Comparison of ENCODE assay signal across 8 cellular contexts in genomic region chr11:46348566-46348981, GRCh38. TPM values are rescaled to one million over a fixed set of nuclear protein-coding genes. Genes with fewer than 3 reads are reported as not detected.
DNase-seq lines count a peak whose midpoint lies in the region; ATAC-seq and TF ChIP-seq lines count a peak whose summit lies in the region.

No MANE protein-coding gene starts in this region.

- H3K4me1 ChIP-seq in HEK293 (ENCODE audit: control insufficient read depth, insufficient read depth, low read length) (no peaks in the 10 kb centered on the region; the same call in 1 of the 2 replicates), heart left ventricle (peaks cover 5 to 75% (median 56%) of the 10 kb centered on the region in 12 donors), smooth muscle cell (ENCODE audit: low read depth) (peaks cover 9% of the 10 kb centered on the region)

- peak; percentile 40 for DNase-seq in activated CD4-positive, alpha-beta memory T cell treated with anti-CD3 and anti-CD28 coated beads, Interleukin-2, amount 10 ng/mL, durations not matched to agents 7 days and 5 days
- DNase-seq in heart left ventricle (peak in 2 of 5 donors; percentile 47 to 51), smooth muscle cell (lab: John Stamatoyannopoulos, UW; ENCODE audit: unreplicated experiment) (no peak), occipital lobe (lab: John Stamatoyannopoulos, UW) (no peak), KBM-7 (no peak)

- POLR2A ChIA-PET in HEK293 (lab: Yijun Ruan, JAX): no interaction called here
- POLR2A ChIA-PET in activated CD4-positive, alpha-beta memory T cell treated with anti-CD3 and anti-CD28 coated beads, Interleukin-2, amount 10 ng/mL, durations not matched to agents 7 days and 5 days (lab: Charles Lee): interaction anchor here (0.8 to 8.8 kb wide), 11 partner anchors 15 to 352 kb away, joined by 3 to 143 read pairs (median 5); partner anchors contain the start of genes ARHGAP1, ATG13, CHRM4 and PHF21A

- peak overlapping the region; percentile 96 for H3K4me2 ChIP-seq in smooth muscle cell

- H3K27me3 ChIP-seq in heart left ventricle (no peaks in the 10 kb centered on the region), smooth muscle cell (ENCODE audit: low read depth) (no peaks in the 10 kb centered on the region)

- H3K36me3 ChIP-seq in HEK293 (ENCODE audit: control insufficient read depth in 2 of 2, insufficient read depth in 1 of 2, low read length in 2 of 2): peaks cover 0 to 22% of the 10 kb centered on the region in 2 experiments; a peak in 1 of 3 replicates
- peaks cover 0 to 5% (median 0%) of the 10 kb centered on the region in 9 donors for H3K36me3 ChIP-seq in heart left ventricle
- H3K36me3 ChIP-seq in smooth muscle cell (ENCODE audit: low read depth): no peaks in the 10 kb centered on the region

- H3K27ac ChIP-seq in HEK293 (ENCODE audit: extremely low read depth, low read depth, low read length): 0 out of 2 replicates have a peak overlapping the region, but pooled peaks have one; percentile 64
- H3K27ac ChIP-seq in heart left ventricle: peak overlapping the region in 7 of 12 donors; percentile 44 to 86 (median 74)
- H3K27ac ChIP-seq in smooth muscle cell (ENCODE audit: low read depth): no peak overlapping the region

- peaks cover 42% of the 10 kb centered on the region for H3K36me3 Mint-ChIP-seq in activated CD4-positive, alpha-beta memory T cell treated with anti-CD3 and anti-CD28 coated beads, Interleukin-2, amount 10 ng/mL, durations not matched to agents 7 days and 5 days (ENCODE audit: low read depth)

- in situ Hi-C loops in KBM-7 (cut with MboI; ENCODE audit: low pct_unique_long_range_greater_than_20kb, low sequenced_read_pairs): no loop called here

- peaks cover 9% of the 10 kb centered on the region for H3K27me3 Mint-ChIP-seq in activated CD4-positive, alpha-beta memory T cell treated with anti-CD3 and anti-CD28 coated beads, Interleukin-2, amount 10 ng/mL, durations not matched to agents 7 days and 5 days

- H3K27ac Mint-ChIP-seq in activated CD4-positive, alpha-beta memory T cell treated with anti-CD3 and anti-CD28 coated beads, Interleukin-2, amount 10 ng/mL, durations not matched to agents 7 days and 5 days: peak overlapping the region; percentile 97

- intact Hi-C loops in heart left ventricle (cut with DNase I): loop anchor here in 1 of 10 donors (2.0 kb wide), 1 partner anchor 16 kb away; no protein-coding TSS in a partner anchor

- H4K20me1 ChIP-seq in smooth muscle cell (ENCODE audit: low read depth): peaks cover 51% of the 10 kb centered on the region

- peak overlapping the region; percentile 90 for H3K4me3 Mint-ChIP-seq in activated CD4-positive, alpha-beta memory T cell treated with anti-CD3 and anti-CD28 coated beads, Interleukin-2, amount 10 ng/mL, durations not matched to agents 7 days and 5 days

- peaks cover 55% of the 10 kb centered on the region for H3K79me2 ChIP-seq in smooth muscle cell (ENCODE audit: low read depth)

- no peaks in the 10 kb centered on the region for H3K9me3 Mint-ChIP-seq in activated CD4-positive, alpha-beta memory T cell treated with anti-CD3 and anti-CD28 coated beads, Interleukin-2, amount 10 ng/mL, durations not matched to agents 7 days and 5 days

- H3K9ac ChIP-seq in smooth muscle cell (ENCODE audit: low read depth): no peak overlapping the region

- H3K4me3 ChIP-seq in HEK293 (ENCODE audit: low read depth, low read length) (peak overlapping the region; percentile 85), heart left ventricle (peak overlapping the region in 10 of 12 donors; percentile 78 to 95 (median 84)), smooth muscle cell (peak overlapping the region; percentile 86)

- no peak for TF ChIP-seq POLR2A in heart left ventricle (IDR thresholded peaks at IDR 0.05)

- ATAC-seq in heart left ventricle: no peak
- no peak for ATAC-seq in GM18517 (IDR thresholded peaks at IDR 0.05; ENCODE audit: unreplicated experiment)
- no peak for ATAC-seq in GM21717 (IDR thresholded peaks at IDR 0.05; ENCODE audit: unreplicated experiment)

- CTCF ChIA-PET in HEK293 (lab: Yijun Ruan, JAX): interaction anchor here (0.7 to 10.0 kb wide), 9 partner anchors 8 to 142 kb away, joined by 3 to 98 read pairs (median 6); no protein-coding TSS in a partner anchor
- CTCF ChIA-PET in activated CD4-positive, alpha-beta memory T cell treated with anti-CD3 and anti-CD28 coated beads, Interleukin-2, amount 10 ng/mL, durations not matched to agents 7 days and 5 days (lab: Charles Lee): interaction anchor here (0.6 to 10.7 kb wide), 12 partner anchors 9 to 1218 kb away, joined by 3 to 210 read pairs (median 4); no protein-coding TSS in a partner anchor

- H3F3A ChIP-seq in smooth muscle cell (ENCODE audit: low read depth): no peaks in the 10 kb centered on the region

- H3K4me1 Mint-ChIP-seq in activated CD4-positive, alpha-beta memory T cell treated with anti-CD3 and anti-CD28 coated beads, Interleukin-2, amount 10 ng/mL, durations not matched to agents 7 days and 5 days: peaks cover 71% of the 10 kb centered on the region

- H2AFZ ChIP-seq in smooth muscle cell (ENCODE audit: low read depth): no peak overlapping the region

- H3K9me3 ChIP-seq in HEK293 (ENCODE audit: control insufficient read depth, insufficient read depth, low read depth, low read length) (no peaks in the 10 kb centered on the region), heart left ventricle (no peaks in the 10 kb centered on the region), smooth muscle cell (replicated peaks; ENCODE audit: low read depth) (no peaks in the 10 kb centered on the region)

- no peak for TF ChIP-seq CTCF in HEK293 (tag by site-specific recombination; IDR thresholded peaks at IDR 0.05)
- TF ChIP-seq CTCF in heart left ventricle (IDR thresholded peaks at IDR 0.05): no peak
- TF ChIP-seq CTCF in smooth muscle cell (IDR thresholded peaks at IDR 0.05; ENCODE audit: borderline replicate concordance, insufficient read depth, poor library complexity, severe bottlenecking): no peak

- WGBS in heart left ventricle, 4 donors: 33 to 54% (median 44%) methylated on average over 4 to 9 of the region's 9 CpGs
- 70% methylated on average over 9 of the region's 9 CpGs for WGBS in smooth muscle cell (ENCODE audit: low lambda C conversion rate)

TF ChIP-seq in HEK293, 187 proteins besides CTCF, POLR2A, EP300 and RAD21:
- TF ChIP-seq KLF10 (tag by site-specific recombination; IDR thresholded peaks at IDR 0.05) (no peak), ZNF341 (tag by site-specific recombination; IDR thresholded peaks at IDR 0.05; ENCODE audit: low read depth) (0 out of 2 replicates have a peak, but pooled peaks have one; percentile 44)

RNA-seq across cellular contexts. Expression of gene DGKZ, which starts 1.3 kb away (rescaled TPM):
- 100 to 1,000 TPM; 141 to 143 TPM for total RNA-seq in activated CD4-positive, alpha-beta memory T cell treated with anti-CD3 and anti-CD28 coated beads, Interleukin-2, amount 10 ng/mL, durations not matched to agents 7 days and 5 days
- 100 to 1,000 TPM in 1 of 9 donors, 10 to 100 TPM in 8; 57.9 to 114 (median 62.5) TPM for total RNA-seq in heart left ventricle
- polyA plus RNA-seq in heart left ventricle: 10 to 100 TPM; 41.7 to 59.5 TPM
- total RNA-seq in smooth muscle cell: 32.2 and 42.1 TPM in 2 replicates
- 30.7 and 52.0 TPM in 2 replicates for polyA plus RNA-seq in smooth muscle cell
- total RNA-seq in occipital lobe: 33.5 TPM

RNA-seq across cellular contexts. Expression of gene MDK, which starts 32.9 kb away (rescaled TPM):
- 1 to 10 TPM; 3.5 to 4.1 TPM for total RNA-seq in activated CD4-positive, alpha-beta memory T cell treated with anti-CD3 and anti-CD28 coated beads, Interleukin-2, amount 10 ng/mL, durations not matched to agents 7 days and 5 days
- total RNA-seq in heart left ventricle (10 to 100 TPM in 3 of 9 donors, 1 to 10 TPM in 6; 1.9 to 26.5 (median 7.9) TPM), smooth muscle cell (403 and 490 TPM in 2 replicates), occipital lobe (15.1 TPM)
- polyA plus RNA-seq in heart left ventricle (1 to 10 TPM; 2.3 to 4.8 TPM), smooth muscle cell (667 and 755 TPM in 2 replicates)

RNA-seq across cellular contexts. Expression of gene CHRM4, which starts 43.0 kb away (rescaled TPM):
- under 1 TPM; 0.30 to 0.38 TPM for total RNA-seq in activated CD4-positive, alpha-beta memory T cell treated with anti-CD3 and anti-CD28 coated beads, Interleukin-2, amount 10 ng/mL, durations not matched to agents 7 days and 5 days
- total RNA-seq in heart left ventricle (under 1 TPM in 3 of 9 donors, not detected in 6; 0.15 to 0.27 (median 0.20) TPM), smooth muscle cell (4.7 and 5.6 TPM in 2 replicates), occipital lobe (0.78 TPM)
- polyA plus RNA-seq in heart left ventricle (under 1 TPM in 1 of 2 donors, not detected in 1; 0.08 TPM), smooth muscle cell (11.1 and 20.0 TPM in 2 replicates)

Comparison
In these comparisons a context has a peak if more than half of its experiments do, and no peak if none do; other contexts are left out.
1. RNA of gene MDK, which starts 32.9 kb away (total RNA-seq): 403 to 490 TPM in smooth muscle cell; 15.1 TPM in occipital lobe (single experiment), 1.9 to 26.5 TPM in heart left ventricle and 3.5 to 4.1 TPM in activated CD4-positive, alpha-beta memory T cell treated with anti-CD3 and anti-CD28 coated beads, Interleukin-2, amount 10 ng/mL, durations not matched to agents 7 days and 5 days; every median in the first group is over 10 times any median in the second.
2. Peak in every context shown above with its lines, with median percentiles within 50 percentile points of each other: H3K4me3 ChIP-seq.